Comparison of ENCODE assay signal across 1 cellular context in genomic region chr5:38338455-38338854, GRCh38.
TF ChIP-seq lines count a peak whose summit lies in the region.

No MANE protein-coding gene starts in this region.

TF ChIP-seq in HepG2, 621 proteins besides CTCF, POLR2A, EP300 and RAD21 (continued from another document and continues in another):
- TF ChIP-seq LRRFIP1 (CRISPR knock-in tag; conservative IDR thresholded peaks at IDR 0.05) (no peak), REPIN1 (CRISPR knock-in tag; IDR thresholded peaks at IDR 0.05; ENCODE audit: borderline replicate concordance, low read depth) (0 out of 2 replicates have a peak, but pooled peaks have one; percentile 50), ZNF205 (CRISPR knock-in tag; IDR thresholded peaks at IDR 0.05) (0 out of 2 replicates have a peak, but pooled peaks have one; percentile 35), DMAP1 (CRISPR knock-in tag; IDR thresholded peaks at IDR 0.05) (no peak), MIXL1 (CRISPR knock-in tag; IDR thresholded peaks at IDR 0.05) (0 out of 2 replicates have a peak, but pooled peaks have one; percentile 19), ZNF644 (CRISPR knock-in tag; IDR thresholded peaks at IDR 0.05; ENCODE audit: low read depth) (peak; percentile 59; the same call in 1 of the 2 replicates), FOXA1 (IDR thresholded peaks at IDR 0.05) (no peak), FOXA1 (CRISPR knock-in tag; IDR thresholded peaks at IDR 0.05) (no peak), HOXD1 (CRISPR knock-in tag; IDR thresholded peaks at IDR 0.05) (no peak), ZNF574 (CRISPR knock-in tag; IDR thresholded peaks at IDR 0.05) (no peak), POGZ (CRISPR knock-in tag; IDR thresholded peaks at IDR 0.05) (0 out of 2 replicates have a peak, but pooled peaks have one; percentile 27), PREB (CRISPR knock-in tag; IDR thresholded peaks at IDR 0.05) (no peak), HMGXB4 (CRISPR knock-in tag; IDR thresholded peaks at IDR 0.05; ENCODE audit: borderline replicate concordance in 1 of 2, low read depth in 1 of 2) (no peak), ZSCAN12 (CRISPR knock-in tag; IDR thresholded peaks at IDR 0.05) (no peak), PRDM15 (CRISPR knock-in tag; IDR thresholded peaks at IDR 0.05) (no peak), TEAD3 (CRISPR knock-in tag; optimal IDR thresholded peaks at IDR 0.05; ENCODE audit: borderline replicate concordance) (peak; percentile 15), NPAS2 (CRISPR knock-in tag; IDR thresholded peaks at IDR 0.05; ENCODE audit: borderline replicate concordance) (no peak), ZNF232 (CRISPR knock-in tag; IDR thresholded peaks at IDR 0.05; ENCODE audit: borderline replicate concordance) (no peak), ZNF331 (CRISPR knock-in tag; IDR thresholded peaks at IDR 0.05) (peak; percentile 64; the same call in 1 of the 2 replicates), MLX (CRISPR knock-in tag; IDR thresholded peaks at IDR 0.05) (peak; percentile 78), ZHX1 (CRISPR knock-in tag; IDR thresholded peaks at IDR 0.05; ENCODE audit: low read depth) (0 out of 2 replicates have a peak, but pooled peaks have one; percentile 50), YY1 (IDR thresholded peaks at IDR 0.05; ENCODE audit: insufficient read depth, insufficient replicate concordance, low read depth, low read length) (no peak), GATAD2A (CRISPR knock-in tag; IDR thresholded peaks at IDR 0.05) (peak; percentile 79), PITX1 (CRISPR knock-in tag; IDR thresholded peaks at IDR 0.05) (peak; percentile 46), CEBPG (CRISPR knock-in tag; IDR thresholded peaks at IDR 0.05) (peak; percentile 80), TERF1 (CRISPR knock-in tag; IDR thresholded peaks at IDR 0.05) (no peak), ZFP41 (CRISPR knock-in tag; IDR thresholded peaks at IDR 0.05; ENCODE audit: borderline replicate concordance) (no peak), USF2 (IDR thresholded peaks at IDR 0.05; ENCODE audit: low read depth, low read length) (peak; percentile 42), USF2 (CRISPR knock-in tag; IDR thresholded peaks at IDR 0.05; ENCODE audit: borderline replicate concordance) (peak; percentile 56; the same call in 1 of the 2 replicates), ELF3 (CRISPR knock-in tag; IDR thresholded peaks at IDR 0.05) (no peak), RBAK (CRISPR knock-in tag; IDR thresholded peaks at IDR 0.05) (no peak), NCOA2 (CRISPR knock-in tag; IDR thresholded peaks at IDR 0.05) (peak; percentile 47; the same call in 1 of the 2 replicates), ATF5 (CRISPR knock-in tag; IDR thresholded peaks at IDR 0.05; ENCODE audit: low read depth) (no peak), SOX5 (CRISPR knock-in tag; IDR thresholded peaks at IDR 0.05; ENCODE audit: borderline replicate concordance) (peak; percentile 56; the same call in 1 of the 2 replicates), ZNF337 (CRISPR knock-in tag; IDR thresholded peaks at IDR 0.05; ENCODE audit: borderline replicate concordance, low read depth) (no peak), TARDBP (CRISPR knock-in tag; IDR thresholded peaks at IDR 0.05) (no peak), ZNF235 (CRISPR knock-in tag; IDR thresholded peaks at IDR 0.05; ENCODE audit: borderline replicate concordance) (no peak)
